ENCODE assay signal across 1 cellular context in the genomic region with DNA sequence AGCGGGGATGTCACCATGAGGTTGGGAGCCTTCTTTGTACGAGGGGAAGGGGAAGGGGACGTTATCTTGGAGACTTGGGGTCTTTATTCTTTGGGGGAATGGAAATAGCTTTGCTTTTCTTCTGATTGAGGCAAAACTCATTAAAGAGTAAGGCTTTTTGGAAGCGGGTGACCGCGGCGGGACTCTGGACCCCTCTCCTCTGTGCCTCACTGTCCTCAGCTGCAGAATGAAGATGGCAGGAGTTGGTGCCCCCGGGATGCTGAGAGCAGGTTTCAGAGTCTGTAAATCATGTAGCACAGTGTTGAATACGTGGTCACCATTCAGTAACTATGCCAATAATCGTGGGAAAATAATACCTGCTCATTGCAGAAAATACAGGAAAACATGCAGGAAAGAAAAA.
TF ChIP-seq lines count a peak whose summit lies in the region.

No MANE protein-coding gene starts in this region.

TF ChIP-seq in IMR-90, 13 proteins besides CTCF, POLR2A, EP300 and RAD21 (continued from another document):
- TF ChIP-seq CEBPB (IDR thresholded peaks at IDR 0.05; ENCODE audit: low read depth, low read length) = no peak
